ENCODE assay signal across 1 cellular context in the genomic region with DNA sequence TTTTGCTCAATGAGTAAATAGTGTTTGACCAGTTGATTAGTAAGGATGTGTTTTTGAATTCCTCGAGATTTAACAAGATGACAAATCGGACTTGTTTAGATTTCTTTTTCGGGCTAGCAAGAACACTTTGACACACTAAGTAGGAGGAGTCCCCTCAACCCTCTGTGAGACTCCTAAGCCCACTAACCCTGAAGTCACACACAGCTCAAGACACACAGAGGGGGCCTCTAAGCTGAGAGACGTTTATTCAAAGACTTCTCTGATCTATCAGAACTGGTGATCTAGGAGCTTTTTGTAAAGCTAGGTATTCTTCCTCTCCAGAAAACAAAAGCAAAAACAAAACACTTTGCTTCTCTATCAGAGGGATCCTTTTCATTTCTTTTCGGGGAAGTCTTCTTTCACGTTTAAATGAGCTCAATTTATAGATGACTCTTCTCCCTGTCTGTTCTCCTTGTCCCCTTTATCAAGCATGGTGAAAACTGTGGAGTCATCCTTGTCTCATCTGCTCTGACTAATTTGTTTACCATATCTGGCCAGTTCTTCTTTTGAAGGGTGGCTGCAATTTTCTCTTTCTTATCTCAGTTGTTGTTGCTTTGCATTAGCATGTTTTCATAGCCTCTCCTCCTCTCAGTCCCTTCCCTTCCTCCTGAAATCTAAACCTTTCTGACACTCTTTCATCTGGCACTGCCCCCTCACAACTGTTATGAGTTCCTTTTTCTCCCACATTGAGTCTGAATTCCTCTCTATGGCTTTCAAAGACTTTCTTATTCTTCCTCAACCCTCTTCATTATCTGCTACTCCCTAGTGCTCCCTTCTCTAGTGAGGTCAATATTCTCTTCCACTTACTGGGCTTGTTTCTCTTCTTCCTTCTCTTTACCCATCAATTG.
TF ChIP-seq lines count a peak whose summit lies in the region.

No MANE protein-coding gene starts in this region.

TF ChIP-seq in HepG2, 621 proteins besides CTCF, POLR2A, EP300 and RAD21 (continued from another document):
- TF ChIP-seq, protein P1, sequence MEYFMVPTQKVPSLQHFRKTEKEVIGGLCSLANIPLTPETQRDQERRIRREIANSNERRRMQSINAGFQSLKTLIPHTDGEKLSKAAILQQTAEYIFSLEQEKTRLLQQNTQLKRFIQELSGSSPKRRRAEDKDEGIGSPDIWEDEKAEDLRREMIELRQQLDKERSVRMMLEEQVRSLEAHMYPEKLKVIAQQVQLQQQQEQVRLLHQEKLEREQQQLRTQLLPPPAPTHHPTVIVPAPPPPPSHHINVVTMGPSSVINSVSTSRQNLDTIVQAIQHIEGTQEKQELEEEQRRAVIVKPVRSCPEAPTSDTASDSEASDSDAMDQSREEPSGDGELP (IDR thresholded peaks at IDR 0.05; ENCODE audit: borderline replicate concordance, low read depth) = no peak
- TF ChIP-seq MAFF (IDR thresholded peaks at IDR 0.05; ENCODE audit: low read depth, low read length) (peak; percentile 38; the same call in 1 of the 2 replicates), FOXA3 (CRISPR knock-in tag; IDR thresholded peaks at IDR 0.05) (0 out of 2 replicates have a peak, but pooled peaks have one; percentile 11)
- TF ChIP-seq, protein P2, sequence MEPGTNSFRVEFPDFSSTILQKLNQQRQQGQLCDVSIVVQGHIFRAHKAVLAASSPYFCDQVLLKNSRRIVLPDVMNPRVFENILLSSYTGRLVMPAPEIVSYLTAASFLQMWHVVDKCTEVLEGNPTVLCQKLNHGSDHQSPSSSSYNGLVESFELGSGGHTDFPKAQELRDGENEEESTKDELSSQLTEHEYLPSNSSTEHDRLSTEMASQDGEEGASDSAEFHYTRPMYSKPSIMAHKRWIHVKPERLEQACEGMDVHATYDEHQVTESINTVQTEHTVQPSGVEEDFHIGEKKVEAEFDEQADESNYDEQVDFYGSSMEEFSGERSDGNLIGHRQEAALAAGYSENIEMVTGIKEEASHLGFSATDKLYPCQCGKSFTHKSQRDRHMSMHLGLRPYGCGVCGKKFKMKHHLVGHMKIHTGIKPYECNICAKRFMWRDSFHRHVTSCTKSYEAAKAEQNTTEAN (CRISPR knock-in tag; conservative IDR thresholded peaks at IDR 0.05) = no peak
